Comparison of ENCODE assay signal across 8 cellular contexts in the genomic region with DNA sequence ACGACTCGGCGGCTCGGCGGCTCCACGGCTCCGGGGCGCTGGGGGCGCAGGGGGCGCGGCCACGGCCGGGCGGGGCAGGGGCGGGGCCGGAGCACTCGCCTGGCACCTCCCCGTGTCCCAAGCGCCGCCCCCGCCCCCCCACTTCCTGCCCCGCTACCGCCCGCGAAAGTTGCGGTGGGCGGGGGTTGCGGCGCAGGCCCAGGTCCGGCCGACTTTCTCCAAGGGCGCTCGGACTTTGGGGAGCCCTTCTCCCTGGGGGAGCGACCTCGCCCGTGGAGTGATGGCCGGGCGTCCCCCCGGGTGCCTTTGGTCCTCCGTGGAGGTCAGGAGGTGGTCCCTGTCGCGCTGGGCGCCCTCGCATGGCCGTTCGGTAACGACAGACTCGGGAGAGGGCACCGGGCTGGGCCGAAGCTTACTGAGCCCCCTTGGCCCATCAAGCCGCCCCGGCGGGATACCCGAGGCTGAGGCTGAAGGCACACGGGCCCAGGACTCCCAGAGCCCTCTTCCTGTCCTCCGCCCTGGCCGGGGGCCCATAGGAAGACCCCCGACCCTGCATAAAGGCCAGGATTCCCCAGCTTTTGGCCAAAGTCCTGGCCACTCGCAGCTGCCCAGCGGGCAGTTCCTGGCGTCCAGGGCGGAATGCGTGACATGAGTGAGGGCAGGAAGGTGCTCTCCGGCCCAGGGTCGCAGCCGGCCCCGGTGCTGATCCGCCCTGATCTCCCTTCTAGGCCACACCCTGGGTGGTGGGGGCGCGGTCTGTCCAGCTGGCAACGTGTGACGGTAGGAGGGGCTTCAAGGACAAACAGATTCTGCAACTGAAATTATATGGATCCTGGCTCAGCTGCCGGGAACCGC. TPM values are rescaled to one million over a fixed set of nuclear protein-coding genes. Genes with fewer than 3 reads are reported as not detected.
DNase-seq lines count a peak whose midpoint lies in the region; ATAC-seq and TF ChIP-seq lines count a peak whose summit lies in the region.

No MANE protein-coding gene starts in this region.

- peak overlapping the region; percentile 98 for H3K4me2 ChIP-seq in osteoblast (ENCODE audit: insufficient read depth, low read length)

- peaks cover 28% of the 10 kb centered on the region for H3K4me1 ChIP-seq in osteoblast (ENCODE audit: insufficient read depth, low read length)
- H3K4me1 ChIP-seq in thyroid gland: peaks cover 26 to 37% of the 10 kb centered on the region in 2 donors

- DNase-seq in DMS153 treated with DMSO at 0.1 percent for 48 hours (lab: John Stamatoyannopoulos, UW; ENCODE audit: unreplicated experiment): peak; percentile 54
- peak; percentile 67 for DNase-seq in LNCaP clone FGC (ENCODE audit: low read depth)
- DNase-seq in SHP77 (lab: John Stamatoyannopoulos, UW): peak; percentile 51 to 81
- peak; percentile 71 for DNase-seq in activated gamma-delta T cell treated with Interleukin-2 at 50 U/mL for 16 hours
- peak; percentile 71 for DNase-seq in foreskin melanocyte
- peak; percentile 97 for DNase-seq in osteoblast (ENCODE audit: insufficient read length, low spot score, missing footprints)
- peak; percentile 83 to 86 for DNase-seq in thyroid gland

- H3K27me3 ChIP-seq in osteoblast (ENCODE audit: insufficient read depth, low read length) (peaks cover 4% of the 10 kb centered on the region), thyroid gland (no peaks in the 10 kb centered on the region)

- intact Hi-C loops in thyroid gland (cut with DNase I): loop anchor here (5.0 kb wide), 1 partner anchor 61 kb away; no protein-coding TSS in a partner anchor

- TF ChIP-seq CTCF in LNCaP clone FGC (IDR thresholded peaks at IDR 0.05; ENCODE audit: control insufficient read depth, extremely low read depth, insufficient read depth): peak; percentile 61
- peak; percentile 36 for TF ChIP-seq CTCF in osteoblast (IDR thresholded peaks at IDR 0.05; ENCODE audit: extremely low read depth, low read depth, low read length)
- peak in 4 of 6 experiments; percentile 30 to 43 (median 40) for TF ChIP-seq CTCF in thyroid gland (IDR thresholded peaks at IDR 0.05)

- H4K20me1 ChIP-seq in osteoblast (ENCODE audit: insufficient read depth, low read length): peaks cover 34% of the 10 kb centered on the region

- peak overlapping the region; percentile 80 for H3K4me3 ChIP-seq in LNCaP clone FGC (ENCODE audit: low read depth, low read length)
- H3K4me3 ChIP-seq in osteoblast (ENCODE audit: insufficient read depth, low read length): peak overlapping the region; percentile 85
- H3K4me3 ChIP-seq in thyroid gland (replicated peaks in 1 of 3): peak overlapping the region in 2 of 3 donors; percentile 38 to 40

- peak; percentile 30 to 53 for TF ChIP-seq POLR2A in thyroid gland (IDR thresholded peaks at IDR 0.05)

- H3K27ac ChIP-seq in osteoblast (ENCODE audit: low read depth, low read length): peak overlapping the region; percentile 83
- peak overlapping the region; percentile 70 to 87 (median 83) for H3K27ac ChIP-seq in thyroid gland

- H3K36me3 ChIP-seq in osteoblast (ENCODE audit: insufficient read depth, low read length) (no peaks in the 10 kb centered on the region), thyroid gland (no peaks in the 10 kb centered on the region)

- H3K9me3 ChIP-seq in osteoblast (ENCODE audit: low read depth, low read length): no peaks in the 10 kb centered on the region
- no peaks in the 10 kb centered on the region for H3K9me3 ChIP-seq in thyroid gland

- H3K79me2 ChIP-seq in osteoblast (ENCODE audit: insufficient read depth, low read length): peaks cover 32% of the 10 kb centered on the region

- WGBS in thyroid gland, 2 donors: 0 to 2% methylated on average over 7 to 13 of the region's 74 CpGs

- peak overlapping the region; percentile 90 for H2AFZ ChIP-seq in osteoblast (ENCODE audit: low read length)

- peak; percentile 42 for ATAC-seq in GM21825 (IDR thresholded peaks at IDR 0.05; ENCODE audit: unreplicated experiment)

RNA-seq across cellular contexts. Expression of a gene that starts 0.9 kb away (rescaled TPM):
- total RNA-seq in osteoblast: 8.0 and 8.8 TPM in 2 replicates
- total RNA-seq in thyroid gland: 10 to 100 TPM; 15.0 to 25.7 (median 20.5) TPM

RNA-seq across cellular contexts. Expression of a gene that starts 32.3 kb away (rescaled TPM):
- 23.0 and 26.1 TPM in 2 replicates for total RNA-seq in osteoblast
- total RNA-seq in thyroid gland: 10 to 100 TPM; 26.4 to 29.3 (median 27.2) TPM

Comparison
In these comparisons a context has a peak if more than half of its experiments do, and no peak if none do; other contexts are left out.
1. Peak in every context shown above with its lines: DNase-seq, ATAC-seq, H3K4me3 ChIP-seq and H3K27ac ChIP-seq.